In genomic region chr7:103989785-103990775, GRCh38 we compare ENCODE assay signal across 1 cellular context.
TF ChIP-seq lines count a peak whose summit lies in the region.

No MANE protein-coding gene starts in this region.

TF ChIP-seq in H1, 55 proteins besides CTCF, POLR2A, EP300 and RAD21 (continued from another document):
- TF ChIP-seq RBBP5 (IDR thresholded peaks at IDR 0.05; ENCODE audit: borderline replicate concordance, low read depth, low read length) (peak; percentile 83; the same call in 1 of the 2 replicates), TBP (IDR thresholded peaks at IDR 0.05; ENCODE audit: low read depth, low read length) (no peak), SUZ12 (IDR thresholded peaks at IDR 0.05; ENCODE audit: low read length) (peak; percentile 84), E2F6 (IDR thresholded peaks at IDR 0.05) (peak; percentile 33; the same call in 1 of the 2 replicates), RNF2 (IDR thresholded peaks at IDR 0.05; ENCODE audit: borderline replicate concordance, low read depth, low read length, missing control alignments, poor library complexity, severe bottlenecking) (peak; percentile 43)
TF ChIP-seq in H1: peak in this region for 6.
